ENCODE assay signal across 25 cellular contexts in genomic region chr20:21353236-21353635, GRCh38. TPM values are rescaled to one million over a fixed set of nuclear protein-coding genes. Genes with fewer than 3 reads are reported as not detected.
DNase-seq lines count a peak whose midpoint lies in the region; ATAC-seq, FAIRE-seq and TF ChIP-seq lines count a peak whose summit lies in the region.
"Had no signal": no experiment of that assay in that cellular context is flagged by ENCODE, and none has a peak within 500 bp of the region (broad histone marks: within the 10 kb centered on the region; RNA-seq: fewer than 3 reads in every experiment).

No MANE protein-coding gene starts in this region.

- H3K18ac ChIP-seq in IMR-90 (ENCODE audit: low read depth, low read length) = no peak overlapping the region

- ATAC-seq in IMR-90 (ENCODE audit: low read depth) = peak; percentile 55
- ATAC-seq in WTC11 = no peak
- ATAC-seq in GM18517 (IDR thresholded peaks at IDR 0.05; ENCODE audit: unreplicated experiment) = no peak
- ATAC-seq: activated CD4-positive, alpha-beta T cell treated with anti-CD3 and anti-CD28 coated beads for 36 hours; activated CD8-positive, alpha-beta memory T cell treated with anti-CD3 and anti-CD28 coated beads, Interleukin-2, amount 10 ng/mL, durations not matched to agents 7 days and 5 days; activated naive CD8-positive, alpha-beta T cell treated with anti-CD3 and anti-CD28 coated beads, Interleukin-2, amount 50 U/mL, for 24 hours; gastrocnemius medialis; sciatic nerve; stimulated activated naive CD8-positive, alpha-beta T cell treated with anti-CD3 and anti-CD28 coated beads, Interleukin-15, Interleukin-2, amounts not matched to agents 100 U/mL and 50 U/mL, for 24 hours had no signal

- CTCF ChIA-PET in IMR-90 (lab: Yijun Ruan, JAX) = interaction anchor here (0.5 to 1.8 kb wide), 4 partner anchors 10 to 463 kb away, joined by 3 to 8 read pairs (median 4); no protein-coding TSS in a partner anchor
- CTCF ChIA-PET in WTC11 (lab: Charles Lee) = interaction anchor here (0.6 to 2.4 kb wide), 4 partner anchors 11 to 326 kb away, joined by 3 to 11 read pairs (median 4); no protein-coding TSS in a partner anchor

- H4K8ac ChIP-seq in IMR-90 (ENCODE audit: low read depth in 2 of 2, low read length in 2 of 2) = no peak overlapping the region

- in situ Hi-C loops in IMR-90 (cut with MboI; ENCODE audit: low sequenced_read_pairs) = no loop called here

- H3K4me1 ChIP-seq in IMR-90 (ENCODE audit: control insufficient read depth, insufficient read depth, low read length) = peaks cover 4% of the 10 kb centered on the region; the same call in 1 of the 2 replicates
- H3K4me1 ChIP-seq: gastrocnemius medialis, left ventricle myocardium inferior had no signal

- no peak for TF ChIP-seq RAD21 in IMR-90 (IDR thresholded peaks at IDR 0.05; ENCODE audit: low read length)

- peaks cover 18% of the 10 kb centered on the region for H3K36me3 ChIP-seq in IMR-90 (ENCODE audit: control insufficient read depth, insufficient read depth, low read length)

- no peak overlapping the region for H2AK5ac ChIP-seq in IMR-90 (ENCODE audit: low read depth, low read length)

- no peak overlapping the region for H3K27ac Mint-ChIP-seq in WTC11
- H3K27ac Mint-ChIP-seq: activated CD4-positive, alpha-beta T cell treated with anti-CD3 and anti-CD28 coated beads for 36 hours; activated CD8-positive, alpha-beta memory T cell treated with anti-CD3 and anti-CD28 coated beads, Interleukin-2, amount 10 ng/mL, durations not matched to agents 7 days and 5 days; activated naive CD8-positive, alpha-beta T cell treated with anti-CD3 and anti-CD28 coated beads, Interleukin-2, amount 50 U/mL, for 24 hours; activated T-helper 2 cell treated with anti-CD3 and anti-CD28 coated beads, Interferon-gamma antibody, Interleukin-2, Interleukin-4, amounts not matched to agents 10 μg/mL and 5 μg/mL and 100 μg/mL, durations not matched to agents 14 hours and 24 hours and 36 hours had no signal

- no peak overlapping the region; the same call in 1 of the 2 replicates for H3K14ac ChIP-seq in IMR-90 (replicated peaks; ENCODE audit: low read depth, low read length)

- no peak overlapping the region for H4K91ac ChIP-seq in IMR-90 (ENCODE audit: insufficient read depth, low read depth, low read length)

- peaks cover 43% of the 10 kb centered on the region for H3K36me3 Mint-ChIP-seq in WTC11

- H3K56ac ChIP-seq in IMR-90 (ENCODE audit: extremely low read depth, insufficient read depth, low read length) = no peak overlapping the region

- TF ChIP-seq POLR2A in IMR-90 (IDR thresholded peaks at IDR 0.05; ENCODE audit: low read depth, low read length) = no peak

- no peaks in the 10 kb centered on the region for H3K9me3 Mint-ChIP-seq in WTC11
- H3K9me3 Mint-ChIP-seq: activated naive CD8-positive, alpha-beta T cell treated with anti-CD3 and anti-CD28 coated beads, Interleukin-2, amount 50 U/mL, for 24 hours; activated T-helper 2 cell treated with anti-CD3 and anti-CD28 coated beads, Interferon-gamma antibody, Interleukin-2, Interleukin-4, amounts not matched to agents 10 μg/mL and 5 μg/mL and 100 μg/mL, durations not matched to agents 14 hours and 24 hours and 36 hours; central memory CD8-positive, alpha-beta T cell had no signal

- H2AFZ ChIP-seq in IMR-90 (replicated peaks; ENCODE audit: low read length, poor library complexity) = no peak overlapping the region
- H2AFZ ChIP-seq: PC-9 had no signal

- no peak overlapping the region for H3K4me2 ChIP-seq in IMR-90 (ENCODE audit: low read depth, low read length)
- H3K4me2 ChIP-seq: KMS-11, PC-9 had no signal

- TF ChIP-seq CTCF in IMR-90 (conservative IDR thresholded peaks at IDR 0.05; ENCODE audit: low read depth, low read length) (no peak), choroid plexus epithelial cell (conservative IDR thresholded peaks at IDR 0.05; ENCODE audit: low read depth, low read length) (no peak), WTC11 (IDR thresholded peaks at IDR 0.05) (no peak)

- H3K4me3 ChIP-seq in IMR-90 (ENCODE audit: insufficient read depth, low read depth, low read length) (no peak overlapping the region), choroid plexus epithelial cell (ENCODE audit: low read depth, low read length) (no peak overlapping the region)
- H3K4me3 ChIP-seq: gastrocnemius medialis, left ventricle myocardium inferior, PC-9, transverse colon had no signal

- H3K9ac ChIP-seq in IMR-90 (ENCODE audit: low read depth, low read length) = no peak overlapping the region
- H3K9ac ChIP-seq: KMS-11 had no signal

- H3K27me3 Mint-ChIP-seq in WTC11 (ENCODE audit: low read depth) = no peaks in the 10 kb centered on the region
- H3K27me3 Mint-ChIP-seq: activated CD4-positive, alpha-beta T cell treated with anti-CD3 and anti-CD28 coated beads for 36 hours; activated CD8-positive, alpha-beta memory T cell treated with anti-CD3 and anti-CD28 coated beads, Interleukin-2, amount 10 ng/mL, durations not matched to agents 7 days and 5 days; activated naive CD8-positive, alpha-beta T cell treated with anti-CD3 and anti-CD28 coated beads, Interleukin-2, amount 50 U/mL, for 24 hours; central memory CD8-positive, alpha-beta T cell had no signal

- 0 out of 2 replicates have a peak overlapping the region, but pooled peaks have one; percentile 3 for H3K27ac ChIP-seq in IMR-90 (ENCODE audit: insufficient read depth, low read length)
- H3K27ac ChIP-seq: gastrocnemius medialis, KMS-11, left ventricle myocardium inferior, neutrophil, PC-9, transverse colon had no signal

- no peak overlapping the region for H4K5ac ChIP-seq in IMR-90 (ENCODE audit: low read depth, low read length)

- H3K9me3 ChIP-seq in IMR-90 (ENCODE audit: control insufficient read depth, insufficient read depth, low read length) = no peaks in the 10 kb centered on the region
- H3K9me3 ChIP-seq: gastrocnemius medialis, left ventricle myocardium inferior, neutrophil, transverse colon had no signal

- no peak overlapping the region for H2BK120ac ChIP-seq in IMR-90 (ENCODE audit: low read depth, low read length)

- peaks cover 2% of the 10 kb centered on the region; the same call in 1 of the 2 replicates for H4K20me1 ChIP-seq in IMR-90 (ENCODE audit: insufficient read depth, low read length)

- dilution Hi-C loops in IMR-90 (cut with HindIII; ENCODE audit: low sequenced_read_pairs, unreplicated experiment) = no loop called here

- H2BK15ac ChIP-seq in IMR-90 (ENCODE audit: low read depth, low read length) = no peak overlapping the region

- H2BK5ac ChIP-seq in IMR-90 (ENCODE audit: low read depth, low read length, poor library complexity, severe bottlenecking) = peak overlapping the region; percentile 1

- H3K4me1 Mint-ChIP-seq in WTC11 = no peaks in the 10 kb centered on the region
- H3K4me1 Mint-ChIP-seq: activated CD4-positive, alpha-beta T cell treated with anti-CD3 and anti-CD28 coated beads for 36 hours; activated CD8-positive, alpha-beta memory T cell treated with anti-CD3 and anti-CD28 coated beads, Interleukin-2, amount 10 ng/mL, durations not matched to agents 7 days and 5 days; central memory CD8-positive, alpha-beta T cell had no signal

- BruUV-seq in IMR-90 (replicated peaks; lab: Mats Ljungman, UMichigan) = no TSS peak

- H3K23ac ChIP-seq in IMR-90 (ENCODE audit: low read depth, low read length) = no peak overlapping the region

- 0 out of 2 replicates have a peak overlapping the region, but pooled peaks have one; percentile 3 for H2BK20ac ChIP-seq in IMR-90 (ENCODE audit: low read depth, low read length)

- POLR2A ChIA-PET in IMR-90 (lab: Charles Lee; ENCODE audit: unreplicated experiment) (no interaction called here), WTC11 (lab: Charles Lee) (no interaction called here)

- peak overlapping the region; percentile 11; the same call in 1 of the 2 replicates for H3K4ac ChIP-seq in IMR-90 (ENCODE audit: low read depth, low read length)

- H3K79me1 ChIP-seq in IMR-90 (ENCODE audit: low read depth in 1 of 2, low read length in 2 of 2) = peaks cover 6 to 17% of the 10 kb centered on the region in 2 experiments

- FAIRE-seq in HTR-8/SVneo (lab: Jason Lieb, UNC) = no peak

- no peaks in the 10 kb centered on the region for H3K27me3 ChIP-seq in IMR-90 (ENCODE audit: control insufficient read depth, insufficient read depth, low read length)
- H3K27me3 ChIP-seq: gastrocnemius medialis, neutrophil, transverse colon had no signal

- DNase-seq in AG08396 (ENCODE audit: low spot score) (peak; percentile 9), IMR-90 (peak; percentile 78), choroid plexus epithelial cell (ENCODE audit: low read depth) (peak; percentile 68), kidney tubule cell (ENCODE audit: low spot score) (peak; percentile 61), WTC11 (ENCODE audit: low spot score) (no peak), OCI-M1 (lab: John Stamatoyannopoulos, UW) (no peak), HTR-8/SVneo (ENCODE audit: insufficient read length, low spot score) (no peak)
- DNase-seq: activated CD4-positive, alpha-beta T cell treated with anti-CD3 and anti-CD28 coated beads for 36 hours; activated CD8-positive, alpha-beta memory T cell treated with anti-CD3 and anti-CD28 coated beads, Interleukin-2, amount 10 ng/mL, durations not matched to agents 7 days and 5 days; activated naive CD8-positive, alpha-beta T cell treated with anti-CD3 and anti-CD28 coated beads, Interleukin-2, amount 50 U/mL, for 24 hours; DND-41; gastrocnemius medialis; left ventricle myocardium inferior; NCI-H748 treated with DMSO at 0.1 percent for 48 hours; PC-9; stimulated activated naive CD8-positive, alpha-beta T cell treated with anti-CD3 and anti-CD28 coated beads, Interleukin-15, Interleukin-2, amounts not matched to agents 100 U/mL and 50 U/mL, for 24 hours; T1000; transverse colon had no signal

- no peak overlapping the region for H2AK9ac ChIP-seq in IMR-90 (replicated peaks; ENCODE audit: low read depth, low read length, poor library complexity)

- H3K4me3 Mint-ChIP-seq in WTC11 = no peak overlapping the region
- H3K4me3 Mint-ChIP-seq: activated CD4-positive, alpha-beta T cell treated with anti-CD3 and anti-CD28 coated beads for 36 hours; activated CD8-positive, alpha-beta memory T cell treated with anti-CD3 and anti-CD28 coated beads, Interleukin-2, amount 10 ng/mL, durations not matched to agents 7 days and 5 days; activated naive CD8-positive, alpha-beta T cell treated with anti-CD3 and anti-CD28 coated beads, Interleukin-2, amount 50 U/mL, for 24 hours; central memory CD8-positive, alpha-beta T cell had no signal

- intact Hi-C loops in IMR-90 (cut with micrococcal nuclease) = no loop called here

- WGBS in IMR-90 (ENCODE audit: extremely low coverage in 2 of 2, insufficient read length in 1 of 2), 2 experiments = no CpG with 5 or more reads among the region's 1 CpG

- H3K9me1 ChIP-seq in IMR-90 (ENCODE audit: insufficient read depth, low read length) = peaks cover 3% of the 10 kb centered on the region; the same call in 1 of the 2 replicates

RNA-seq across cellular contexts. Expression of gene NKX2-4, which starts 44.1 kb away (rescaled TPM):
- total RNA-seq in IMR-90 (2012; rRNA removed) (not detected in 2 replicates), WTC11 (2021) (0.07 to 0.11 TPM in 2 of 3 replicates, not detected in the other)
- polyA plus RNA-seq in IMR-90 (2012; rRNA removed) = not detected in 2 replicates
- not detected in 2 replicates for polyA plus RNA-seq in IMR-90 (2012; cell fraction: cytosol; rRNA removed)
- polyA plus RNA-seq in IMR-90 (2012; cell fraction: nucleus; rRNA removed; ENCODE audit: low replicate concordance) = not detected in 2 replicates
- total RNA-seq: activated CD4-positive, alpha-beta T cell treated with anti-CD3 and anti-CD28 coated beads for 36 hours; activated CD8-positive, alpha-beta memory T cell treated with anti-CD3 and anti-CD28 coated beads, Interleukin-2, amount 10 ng/mL, durations not matched to agents 7 days and 5 days; activated T-helper 2 cell treated with anti-CD3 and anti-CD28 coated beads, Interferon-gamma antibody, Interleukin-2, Interleukin-4, amounts not matched to agents 10 μg/mL and 5 μg/mL and 100 μg/mL, durations not matched to agents 14 hours and 24 hours and 36 hours; gastrocnemius medialis; left ventricle myocardium inferior; PC-9; sciatic nerve; transverse colon had no signal
- polyA plus RNA-seq: AG04450 had no signal

RNA-seq across cellular contexts. Expression of gene XRN2, which starts 50.1 kb away (rescaled TPM):
- total RNA-seq in IMR-90 (2012; rRNA removed) (70.8 and 99.2 TPM in 2 replicates), WTC11 (2021) (100 to 118 TPM (median 101 TPM) in 3 replicates)
- 49.5 and 58.1 TPM in 2 replicates for polyA plus RNA-seq in IMR-90 (2012; rRNA removed)
- 12.7 and 15.9 TPM in 2 replicates for polyA plus RNA-seq in IMR-90 (2012; cell fraction: cytosol; rRNA removed)
- 11.1 and 42.3 TPM in 2 replicates for polyA plus RNA-seq in IMR-90 (2012; cell fraction: nucleus; rRNA removed; ENCODE audit: low replicate concordance)

Comparison
In these comparisons a context has a peak if more than half of its experiments do, and no peak if none do; other contexts are left out.
1. DNase-seq: peak in AG08396 (single experiment), IMR-90 (single experiment), choroid plexus epithelial cell (single experiment) and kidney tubule cell (single experiment); none in WTC11 (single experiment), OCI-M1 (single experiment) and HTR-8/SVneo (single experiment).